8 cellular contexts compared by ENCODE assay signal in the genomic region with DNA sequence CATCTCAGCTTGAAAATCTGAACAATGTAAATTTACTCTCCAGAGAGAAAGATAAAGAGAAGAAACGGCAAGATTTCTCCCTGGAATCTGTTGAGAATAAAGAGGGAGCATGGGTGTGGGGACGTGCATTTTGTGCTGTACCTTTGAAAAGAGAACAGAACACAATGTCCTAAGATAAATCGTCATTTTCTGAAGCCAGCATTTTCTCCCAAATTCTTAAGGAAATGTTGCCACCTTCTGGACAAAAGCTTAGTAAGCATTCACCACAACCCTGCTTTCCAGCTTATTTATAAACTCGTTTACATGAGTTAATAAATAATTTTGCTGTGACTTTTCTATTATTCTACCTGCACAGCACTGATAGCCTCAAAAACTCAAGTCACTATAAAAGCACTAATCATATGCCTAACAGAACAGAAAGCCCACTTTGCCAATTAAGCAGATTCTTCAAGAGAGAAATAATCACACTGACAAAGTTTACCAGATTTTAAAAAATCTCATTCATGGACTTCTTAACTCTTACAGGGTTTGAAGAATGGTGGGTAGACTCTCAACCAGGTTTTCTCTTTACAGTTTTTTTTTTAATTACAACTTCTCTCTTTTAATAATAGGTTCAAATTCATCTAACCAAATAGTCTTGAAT.
A peak's percentile ranks its signal among the peaks of the same experiment; 100 is the strongest.
DNase-seq lines count a peak whose midpoint lies in the region; ATAC-seq and TF ChIP-seq lines count a peak whose summit lies in the region.

No MANE protein-coding gene starts in this region.

- H3K27ac Mint-ChIP-seq in immature natural killer cell = no peak overlapping the region

- WGBS in transverse colon (ENCODE audit: low coverage in 1 of 2), 2 donors = 9 to 21% methylated on average over 4 of the region's 4 CpGs

- H3K27ac ChIP-seq in transverse colon = no peak overlapping the region

- H3K4me3 Mint-ChIP-seq in immature natural killer cell = no peak overlapping the region

- TF ChIP-seq CTCF in GM06990 (IDR thresholded peaks at IDR 0.05; ENCODE audit: insufficient read depth, low read length, poor library complexity, severe bottlenecking) (peak; percentile 33), transverse colon (IDR thresholded peaks at IDR 0.05) (peak; percentile 20 to 42 (median 36))

- ATAC-seq in HG02798 (IDR thresholded peaks at IDR 0.05; ENCODE audit: poor library complexity, unreplicated experiment) (peak; percentile 53), HG02870 (IDR thresholded peaks at IDR 0.05; ENCODE audit: unreplicated experiment) (no peak)

- no peaks in the 10 kb centered on the region for H3K36me3 ChIP-seq in GM06990 (ENCODE audit: control insufficient read depth, insufficient read depth, low read length)
- H3K36me3 ChIP-seq in transverse colon = no peaks in the 10 kb centered on the region

- H3K27me3 Mint-ChIP-seq in immature natural killer cell (ENCODE audit: low read depth in 3 of 3) = peaks cover 0 to 3% (median 0%) of the 10 kb centered on the region in 3 donors

- H3K27me3 ChIP-seq in GM06990 (replicated peaks; ENCODE audit: control insufficient read depth, insufficient read depth, low read length) = no peaks in the 10 kb centered on the region
- no peaks in the 10 kb centered on the region for H3K27me3 ChIP-seq in transverse colon

- TF ChIP-seq POLR2A in transverse colon (IDR thresholded peaks at IDR 0.05) = no peak

- DNase-seq in GM06990 (ENCODE audit: extremely low read depth, insufficient read length) (no peak), NCI-H2081 (lab: John Stamatoyannopoulos, UW) (peak; percentile 75 to 83), amniotic epithelial cell (ENCODE audit: low read depth) (peak; percentile 53), immature natural killer cell (peak in 2 of 3 donors; percentile 19 to 24), transverse colon (no peak), NCI-H187 treated with DMSO at 0.1 percent for 48 hours (lab: John Stamatoyannopoulos, UW) (no peak)

- no peaks in the 10 kb centered on the region for H3K9me3 Mint-ChIP-seq in immature natural killer cell

- peaks cover 5 to 12% of the 10 kb centered on the region in 2 donors for H3K4me1 Mint-ChIP-seq in immature natural killer cell

- H3K4me3 ChIP-seq in GM06990 (replicated peaks; ENCODE audit: low read depth, low read length) = no peak overlapping the region
- H3K4me3 ChIP-seq in transverse colon = no peak overlapping the region

- no peaks in the 10 kb centered on the region for H3K9me3 ChIP-seq in transverse colon

- no peaks in the 10 kb centered on the region for H3K4me1 ChIP-seq in transverse colon

- in situ Hi-C loops in transverse colon (cut with MboI; ENCODE audit: low pct_ligation_motif_present in 1 of 4, low pct_unique_long_range_greater_than_20kb in 1 of 4, low sequenced_read_pairs in 3 of 4) = loop anchor here in 3 of 4 donors (10.0 to 25.0 kb wide), 3 partner anchors 1069 to 1472 kb away; no protein-coding TSS in a partner anchor

- no peaks in the 10 kb centered on the region for H3K36me3 Mint-ChIP-seq in immature natural killer cell

- intact Hi-C loops in transverse colon (cut with DNase I; ENCODE audit: low total_unique reads) = no loop called here

- TF ChIP-seq EP300 in transverse colon (IDR thresholded peaks at IDR 0.05; ENCODE audit: low read depth) = no peak

Comparison
In these comparisons a context has a peak if more than half of its experiments do, and no peak if none do; other contexts are left out.
1. DNase-seq: peak in NCI-H2081 (2 of 2), amniotic epithelial cell (single experiment) and immature natural killer cell (2 of 3); none in GM06990 (single experiment), transverse colon (single experiment) and NCI-H187 treated with DMSO at 0.1 percent for 48 hours (single experiment).